ENCODE assay signal across 1 cellular context in genomic region chr17:57862990-57863667, GRCh38.
A peak's percentile ranks its signal among the peaks of the same experiment; 100 is the strongest.
TF ChIP-seq lines count a peak whose summit lies in the region.

No MANE protein-coding gene starts in this region.

TF ChIP-seq in HepG2, 621 proteins besides CTCF, POLR2A, EP300 and RAD21 (continued from another document and continues in another):
- TF ChIP-seq CSRNP1 (CRISPR knock-in tag; IDR thresholded peaks at IDR 0.05) (peak; percentile 20; the same call in 1 of the 2 replicates), TFDP2 (CRISPR knock-in tag; IDR thresholded peaks at IDR 0.05) (peak; percentile 57), NFYB (CRISPR knock-in tag; IDR thresholded peaks at IDR 0.05) (peak; percentile 93), SSRP1 (CRISPR knock-in tag; IDR thresholded peaks at IDR 0.05) (0 out of 2 replicates have a peak, but pooled peaks have one; percentile 20), REPIN1 (CRISPR knock-in tag; IDR thresholded peaks at IDR 0.05; ENCODE audit: borderline replicate concordance, low read depth) (0 out of 2 replicates have a peak, but pooled peaks have one; percentile 52), SIX1 (CRISPR knock-in tag; IDR thresholded peaks at IDR 0.05; ENCODE audit: borderline replicate concordance) (0 out of 2 replicates have a peak, but pooled peaks have one; percentile 55), POGZ (CRISPR knock-in tag; IDR thresholded peaks at IDR 0.05) (peak; percentile 73), SMAD1 (CRISPR knock-in tag; IDR thresholded peaks at IDR 0.05; ENCODE audit: borderline replicate concordance, low read depth) (peak; percentile 55; the same call in 1 of the 2 replicates), ERF (CRISPR knock-in tag; IDR thresholded peaks at IDR 0.05) (peak; percentile 44), ZNF580 (CRISPR knock-in tag; IDR thresholded peaks at IDR 0.05; ENCODE audit: borderline replicate concordance, low read depth) (0 out of 2 replicates have a peak, but pooled peaks have one; percentile 0), ZNF552 (CRISPR knock-in tag; IDR thresholded peaks at IDR 0.05; ENCODE audit: borderline replicate concordance) (peak; percentile 39; the same call in 1 of the 2 replicates), MLXIP (CRISPR knock-in tag; IDR thresholded peaks at IDR 0.05; ENCODE audit: borderline replicate concordance) (0 out of 2 replicates have a peak, but pooled peaks have one; percentile 34), HOXA3 (CRISPR knock-in tag; IDR thresholded peaks at IDR 0.05) (peak; percentile 42; the same call in 1 of the 2 replicates), ZNF282 (IDR thresholded peaks at IDR 0.05; ENCODE audit: partially characterized antibody) (no peak), HNRNPK (IDR thresholded peaks at IDR 0.05; ENCODE audit: low read depth, low read length, poor library complexity, severe bottlenecking) (no peak), KDM5A (IDR thresholded peaks at IDR 0.05; ENCODE audit: borderline replicate concordance, low read length) (no peak; the same call in 1 of the 2 replicates), ZBTB44 (CRISPR knock-in tag; IDR thresholded peaks at IDR 0.05) (no peak), KAT8 (CRISPR knock-in tag; IDR thresholded peaks at IDR 0.05) (peak; percentile 74), NCOA1 (CRISPR knock-in tag; IDR thresholded peaks at IDR 0.05) (0 out of 2 replicates have a peak, but pooled peaks have one; percentile 24), ZNF574 (CRISPR knock-in tag; IDR thresholded peaks at IDR 0.05) (peak; percentile 42; the same call in 1 of the 2 replicates), ZNF609 (CRISPR knock-in tag; IDR thresholded peaks at IDR 0.05; ENCODE audit: borderline replicate concordance) (no peak), YEATS2 (CRISPR knock-in tag; IDR thresholded peaks at IDR 0.05; ENCODE audit: borderline replicate concordance) (peak; percentile 69; the same call in 1 of the 2 replicates), ZFY (CRISPR knock-in tag; IDR thresholded peaks at IDR 0.05) (peak; percentile 88), NKX3-1 (CRISPR knock-in tag; IDR thresholded peaks at IDR 0.05) (peak; percentile 91), TFE3 (CRISPR knock-in tag; IDR thresholded peaks at IDR 0.05) (peak; percentile 80), ZNF441 (CRISPR knock-in tag; IDR thresholded peaks at IDR 0.05; ENCODE audit: borderline replicate concordance) (peak; percentile 19; the same call in 1 of the 2 replicates), ZBTB39 (CRISPR knock-in tag; IDR thresholded peaks at IDR 0.05) (no peak), RXRA (CRISPR knock-in tag; IDR thresholded peaks at IDR 0.05) (no peak), ARNT2 (CRISPR knock-in tag; IDR thresholded peaks at IDR 0.05; ENCODE audit: low read depth) (0 out of 2 replicates have a peak, but pooled peaks have one; percentile 18), SAP130 (CRISPR knock-in tag; IDR thresholded peaks at IDR 0.05; ENCODE audit: low read depth) (peak; percentile 74), UBTF (CRISPR knock-in tag; IDR thresholded peaks at IDR 0.05) (peak; percentile 28; the same call in 1 of the 2 replicates), ELF1 (CRISPR knock-in tag; IDR thresholded peaks at IDR 0.05) (peak; percentile 40; the same call in 1 of the 2 replicates), DR1 (CRISPR knock-in tag; IDR thresholded peaks at IDR 0.05) (no peak; the same call in 1 of the 2 replicates)
